1 cellular context compared by ENCODE assay signal in genomic region chr11:47523491-47524199, GRCh38.
TF ChIP-seq lines count a peak whose summit lies in the region.

No MANE protein-coding gene starts in this region.

TF ChIP-seq in GM12878, 131 proteins besides CTCF, POLR2A, EP300 and RAD21:
- no peak for TF ChIP-seq ZNF687 (IDR thresholded peaks at IDR 0.05)
- TF ChIP-seq ZNF207 (IDR thresholded peaks at IDR 0.05; ENCODE audit: borderline replicate concordance) = no peak
- TF ChIP-seq HSF1 (IDR thresholded peaks at IDR 0.05; ENCODE audit: low read depth, low read length) = no peak
- TF ChIP-seq BHLHE40 (IDR thresholded peaks at IDR 0.05; ENCODE audit: borderline replicate concordance in 1 of 2, low read depth in 2 of 2, low read length in 1 of 2) = peak in 1 of 2 experiments; percentile 10; a peak in 1 of 4 replicates
- TF ChIP-seq POU2F2 (IDR thresholded peaks at IDR 0.05; ENCODE audit: borderline replicate concordance, low read depth, low read length) = 0 out of 3 replicates have a peak, but pooled peaks have one; percentile 5
- TF ChIP-seq BCL3 (IDR thresholded peaks at IDR 0.05; ENCODE audit: borderline replicate concordance, insufficient read depth, low read depth, low read length, poor library complexity, severe bottlenecking) = no peak
- no peak for TF ChIP-seq BRCA1 (IDR thresholded peaks at IDR 0.05; ENCODE audit: low read depth, low read length)
- no peak for TF ChIP-seq REST (IDR thresholded peaks at IDR 0.05; ENCODE audit: low read depth, low read length)
- no peak for TF ChIP-seq SPI1 (IDR thresholded peaks at IDR 0.05; ENCODE audit: borderline replicate concordance, insufficient read depth, low read depth, low read length)
- TF ChIP-seq IKZF2 (IDR thresholded peaks at IDR 0.05) = 0 out of 4 replicates have a peak, but pooled peaks of 1 of the 2 experiments have one; percentile 12
- no peak for TF ChIP-seq JUND (IDR thresholded peaks at IDR 0.05; ENCODE audit: low read depth, low read length)
- 0 out of 2 replicates have a peak, but pooled peaks have one; percentile 33 for TF ChIP-seq ATF2 (IDR thresholded peaks at IDR 0.05; ENCODE audit: low read length)
- TF ChIP-seq CREB1 (IDR thresholded peaks at IDR 0.05; ENCODE audit: low read depth) = 0 out of 2 replicates have a peak, but pooled peaks have one; percentile 27
- TF ChIP-seq FOS (IDR thresholded peaks at IDR 0.05; ENCODE audit: borderline replicate concordance, extremely low read depth, insufficient read length) = no peak
- no peak for TF ChIP-seq BMI1 (IDR thresholded peaks at IDR 0.05; ENCODE audit: borderline replicate concordance)
- peak; percentile 34; the same call in 1 of the 2 replicates for TF ChIP-seq NFIC (IDR thresholded peaks at IDR 0.05; ENCODE audit: low read depth, low read length)
- no peak for TF ChIP-seq DPF2 (IDR thresholded peaks at IDR 0.05)
- TF ChIP-seq RAD51 (IDR thresholded peaks at IDR 0.05) = no peak
- 0 out of 2 replicates have a peak, but pooled peaks have one; percentile 29 for TF ChIP-seq EED (IDR thresholded peaks at IDR 0.05; ENCODE audit: low read depth)
- 0 out of 2 replicates have a peak, but pooled peaks have one; percentile 0 for TF ChIP-seq RUNX3 (IDR thresholded peaks at IDR 0.05; ENCODE audit: low read length)
- 0 out of 2 replicates have a peak, but pooled peaks have one; percentile 40 for TF ChIP-seq FOXM1 (IDR thresholded peaks at IDR 0.05; ENCODE audit: low read depth, low read length)
- 0 out of 2 replicates have a peak, but pooled peaks have one; percentile 3 for TF ChIP-seq CREM (IDR thresholded peaks at IDR 0.05; ENCODE audit: low read depth)
- TF ChIP-seq JUNB (IDR thresholded peaks at IDR 0.05) = peak; percentile 49; the same call in 1 of the 2 replicates
- no peak for TF ChIP-seq ETV6 (conservative IDR thresholded peaks at IDR 0.05 in 1 of 2, IDR thresholded peaks at IDR 0.05 in 1 of 2; ENCODE audit: borderline replicate concordance in 1 of 2, low read depth in 1 of 2)
